18 cellular contexts compared by ENCODE assay signal in genomic region chr10:60908896-60909295, GRCh38.
"Had no signal": no experiment of that assay in that cellular context is flagged by ENCODE, and none has a peak within 500 bp of the region (broad histone marks: within the 10 kb centered on the region; RNA-seq: fewer than 3 reads in every experiment).

No MANE protein-coding gene starts in this region.

- H3K27me3 ChIP-seq: breast epithelium, pancreas, SJSA1, upper lobe of right lung had no signal

- H3K4me3 ChIP-seq: breast epithelium, pancreas, SJSA1, upper lobe of right lung had no signal

- H3K36me3 Mint-ChIP-seq: activated CD8-positive, alpha-beta memory T cell treated with anti-CD3 and anti-CD28 coated beads, Interleukin-2, amount 10 ng/mL, durations not matched to agents 7 days and 5 days; immature natural killer cell; stimulated activated memory B cell treated with anti-CD40 and anti-IgM and Interleukin-4, amounts not matched to agents 10 μg/mL and 1 μg/mL and 100 μg/mL, for 72 hours had no signal

- H3K27ac ChIP-seq: breast epithelium, pancreas, SJSA1, upper lobe of right lung had no signal

- FAIRE-seq: pancreas had no signal

- H3K27me3 Mint-ChIP-seq: stimulated activated memory B cell treated with anti-CD40 and anti-IgM and Interleukin-4, amounts not matched to agents 10 μg/mL and 1 μg/mL and 100 μg/mL, for 72 hours had no signal

- ATAC-seq: activated CD8-positive, alpha-beta memory T cell treated with anti-CD3 and anti-CD28 coated beads, Interleukin-2, amount 10 ng/mL, durations not matched to agents 7 days and 5 days; activated naive CD4-positive, alpha-beta T cell treated with anti-CD3 and anti-CD28 coated beads, Interleukin-2, amount 50 U/mL, for 72 hours; pancreas; stimulated activated memory B cell treated with anti-CD40 and anti-IgM and Interleukin-4, amounts not matched to agents 10 μg/mL and 1 μg/mL and 100 μg/mL, for 72 hours; upper lobe of right lung had no signal

- H3K4me1 ChIP-seq: breast epithelium had no signal

- H3K27ac Mint-ChIP-seq: activated CD8-positive, alpha-beta memory T cell treated with anti-CD3 and anti-CD28 coated beads, Interleukin-2, amount 10 ng/mL, durations not matched to agents 7 days and 5 days; activated naive CD4-positive, alpha-beta T cell treated with anti-CD3 and anti-CD28 coated beads, Interleukin-2, amount 50 U/mL, for 72 hours; activated T-cell treated with anti-CD3 and anti-CD28 coated beads, Interleukin-2, amount 50 U/mL, for 24 hours; immature natural killer cell; stimulated activated memory B cell treated with anti-CD40 and anti-IgM and Interleukin-4, amounts not matched to agents 10 μg/mL and 1 μg/mL and 100 μg/mL, for 72 hours had no signal

- DNase-seq: activated CD4-positive, alpha-beta T cell treated with anti-CD3 and anti-CD28 coated beads, Interleukin-2, amount 50 U/mL, for 48 hours; activated CD4-positive, CD25-positive, alpha-beta regulatory T cell treated with anti-CD3 and anti-CD28 coated beads, Interleukin-2, amount 50 U/mL, for 72 hours; activated CD8-positive, alpha-beta memory T cell treated with anti-CD3 and anti-CD28 coated beads, Interleukin-2, amount 10 ng/mL, durations not matched to agents 7 days and 5 days; activated effector memory CD4-positive, alpha-beta T cell treated with Interleukin-2 at 50 U/mL for 16 hours; activated T-cell treated with anti-CD3 and anti-CD28 coated beads, Interleukin-2, amount 50 U/mL, for 24 hours; amniotic stem cell; effector CD4-positive, alpha-beta T cell; immature natural killer cell; pancreas; stimulated activated CD4-positive, alpha-beta T cell treated with anti-CD3 and anti-CD28 coated beads, Interleukin-1b, Interleukin-23, amount 100 ng/mL, for 48 hours; substantia nigra; T-helper 9 cell; upper lobe of right lung had no signal

- H3K36me3 ChIP-seq: breast epithelium, pancreas, upper lobe of right lung had no signal

- H3K4me3 Mint-ChIP-seq: activated CD8-positive, alpha-beta memory T cell treated with anti-CD3 and anti-CD28 coated beads, Interleukin-2, amount 10 ng/mL, durations not matched to agents 7 days and 5 days; activated T-cell treated with anti-CD3 and anti-CD28 coated beads, Interleukin-2, amount 50 U/mL, for 24 hours; immature natural killer cell; neural crest cell; stimulated activated memory B cell treated with anti-CD40 and anti-IgM and Interleukin-4, amounts not matched to agents 10 μg/mL and 1 μg/mL and 100 μg/mL, for 72 hours had no signal

- H3K9me3 ChIP-seq: breast epithelium, pancreas, SJSA1, upper lobe of right lung had no signal

- H3K9me3 Mint-ChIP-seq: stimulated activated memory B cell treated with anti-CD40 and anti-IgM and Interleukin-4, amounts not matched to agents 10 μg/mL and 1 μg/mL and 100 μg/mL, for 72 hours had no signal
